ENCODE assay signal across 8 cellular contexts in the genomic region with DNA sequence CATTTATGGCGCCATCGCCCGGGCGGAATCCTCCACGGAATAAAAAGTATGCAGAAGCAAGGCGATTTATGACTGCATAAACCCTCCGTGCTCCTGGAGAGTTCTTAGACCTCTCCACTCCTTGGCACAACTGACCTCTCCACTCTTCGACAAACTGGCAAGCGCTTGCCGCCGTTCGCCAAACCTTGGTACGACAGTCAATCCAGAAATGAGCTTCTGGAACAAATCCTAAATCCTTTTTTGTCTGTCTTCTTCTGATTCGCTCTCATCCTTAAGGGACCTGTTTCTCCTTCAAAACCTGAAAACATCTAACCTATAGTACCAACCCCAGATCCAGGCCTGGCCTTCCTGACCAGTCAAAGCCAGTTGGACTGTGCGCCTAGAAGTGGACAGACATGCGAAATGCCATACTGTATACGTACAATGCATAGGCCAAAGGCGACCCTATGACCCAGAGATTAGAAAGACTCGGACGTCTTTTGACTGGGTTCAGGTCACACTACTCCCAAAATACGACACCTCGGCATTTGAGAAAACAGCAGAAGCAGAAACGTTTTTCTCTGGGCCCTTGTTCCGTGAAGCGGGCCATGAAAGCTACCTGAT. TPM values are rescaled to one million over a fixed set of nuclear protein-coding genes. Genes with fewer than 3 reads are reported as not detected.
DNase-seq lines count a peak whose midpoint lies in the region; ATAC-seq and TF ChIP-seq lines count a peak whose summit lies in the region.

No MANE protein-coding gene starts in this region.

- H3K4me2 ChIP-seq in fibroblast of lung (ENCODE audit: extremely low read depth, insufficient read depth, low read length): peak overlapping the region; percentile 94

- H3K9me3 ChIP-seq in fibroblast of lung (ENCODE audit: control insufficient read depth, insufficient read depth, low read depth, low read length): no peaks in the 10 kb centered on the region
- H3K9me3 ChIP-seq in sigmoid colon: peaks cover 0 to 3% (median 0%) of the 10 kb centered on the region in 4 donors

- H3K36me3 ChIP-seq in fibroblast of lung (ENCODE audit: control insufficient read depth, insufficient read depth, low read length) (no peaks in the 10 kb centered on the region), sigmoid colon (no peaks in the 10 kb centered on the region)

- no peaks in the 10 kb centered on the region for H4K20me1 ChIP-seq in fibroblast of lung (ENCODE audit: control insufficient read depth, extremely low read depth, insufficient read depth, low read length)

- no peaks in the 10 kb centered on the region for H3K79me2 ChIP-seq in fibroblast of lung (ENCODE audit: control insufficient read depth, insufficient read depth, low read length)

- TF ChIP-seq EP300 in sigmoid colon (IDR thresholded peaks at IDR 0.05): no peak

- TF ChIP-seq CTCF in GM12865 (IDR thresholded peaks at IDR 0.05; ENCODE audit: insufficient read depth, low read depth, low read length, missing control alignments) (no peak), fibroblast of lung (conservative IDR thresholded peaks at IDR 0.05 in 1 of 2, IDR thresholded peaks at IDR 0.05 in 1 of 2; ENCODE audit: low read depth in 1 of 2, low read length in 2 of 2) (peak in 1 of 2 donors; percentile 30), sigmoid colon (IDR thresholded peaks at IDR 0.05) (no peak)

- intact Hi-C loops in sigmoid colon (cut with DNase I): loop anchor here (1.0 to 10.0 kb wide), 3 partner anchors 31 to 150 kb away; no protein-coding TSS in a partner anchor

- no peak overlapping the region for H3K9ac ChIP-seq in fibroblast of lung (ENCODE audit: insufficient read depth, low read length)

- peaks cover 5% of the 10 kb centered on the region for H3K4me1 ChIP-seq in fibroblast of lung (ENCODE audit: control insufficient read depth, extremely low read depth, insufficient read depth, low read length)
- H3K4me1 ChIP-seq in sigmoid colon: peaks cover 0 to 21% (median 10%) of the 10 kb centered on the region in 4 donors

- H3K27ac ChIP-seq in fibroblast of lung (ENCODE audit: insufficient read depth, low read length) (peak overlapping the region; percentile 36), sigmoid colon (peak overlapping the region; percentile 71 to 81 (median 79))

- H3K4me3 ChIP-seq in GM12865 (ENCODE audit: low read depth, low read length): peak overlapping the region; percentile 73
- H3K4me3 ChIP-seq in fibroblast of lung (replicated peaks in 1 of 4; ENCODE audit: control extremely low read depth in 1 of 4, insufficient read depth in 1 of 4, low read depth in 3 of 4, low read length in 4 of 4): peak overlapping the region; percentile 80 to 90 (median 90)
- H3K4me3 ChIP-seq in sigmoid colon: peak overlapping the region; percentile 62 to 73 (median 67)

- 34 to 39% methylated on average over 25 of the region's 25 CpGs for WGBS in sigmoid colon, 2 donors

- no peak for TF ChIP-seq POLR2A in sigmoid colon (IDR thresholded peaks at IDR 0.05)

- no peaks in the 10 kb centered on the region for H3K27me3 ChIP-seq in fibroblast of lung (ENCODE audit: control insufficient read depth, insufficient read depth, low read length)
- H3K27me3 ChIP-seq in sigmoid colon: no peaks in the 10 kb centered on the region

- H2AFZ ChIP-seq in fibroblast of lung (ENCODE audit: low read length): peak overlapping the region; percentile 85

- ATAC-seq in HG02571 (IDR thresholded peaks at IDR 0.05; ENCODE audit: unreplicated experiment): no peak

- DNase-seq in GM12865 (ENCODE audit: low read depth): no peak
- peak; percentile 66 for DNase-seq in SHP77 treated with DMSO at 0.1 percent for 48 hours (lab: John Stamatoyannopoulos, UW)
- DNase-seq in fibroblast of lung (ENCODE audit: low read depth in 2 of 2): no peak
- no peak for DNase-seq in sigmoid colon
- DNase-seq in NCI-H2196 (lab: John Stamatoyannopoulos, UW; ENCODE audit: unreplicated experiment): no peak
- no peak for DNase-seq in NCI-H1092 treated with DMSO at 0.1 percent for 48 hours (lab: John Stamatoyannopoulos, UW)
- DNase-seq in activated gamma-delta T cell (lab: John Stamatoyannopoulos, UW): no peak

RNA-seq across cellular contexts. Expression of gene TRIM27, which starts 59.4 kb away (rescaled TPM):
- 43.7 and 43.8 TPM in 2 replicates for total RNA-seq in fibroblast of lung
- 42.1 and 42.7 TPM in 2 replicates for polyA plus RNA-seq in fibroblast of lung
- 28.5 and 33.6 TPM in 2 replicates for polyA plus RNA-seq in fibroblast of lung (2012)
- 17.3 and 28.3 TPM in 2 replicates for polyA minus RNA-seq in fibroblast of lung (ENCODE audit: low replicate concordance)
- total RNA-seq in sigmoid colon: 10 to 100 TPM; 31.9 to 40.0 (median 36.1) TPM
- 10 to 100 TPM; 19.2 to 38.7 (median 27.6) TPM for polyA plus RNA-seq in sigmoid colon
